8 cellular contexts compared by ENCODE assay signal in genomic region chr7:150404785-150405583, GRCh38. TPM values are rescaled to one million over a fixed set of nuclear protein-coding genes. Genes with fewer than 3 reads are reported as not detected.
DNase-seq lines count a peak whose midpoint lies in the region; FAIRE-seq and TF ChIP-seq lines count a peak whose summit lies in the region.

No MANE protein-coding gene starts in this region.

- FAIRE-seq in astrocyte (lab: Jason Lieb, UNC), result no peak

- H3K9me3 Mint-ChIP-seq in HFFc6 (no peaks in the 10 kb centered on the region), astrocyte (ENCODE audit: unreplicated experiment) (no peaks in the 10 kb centered on the region)

- peak overlapping the region; percentile 52 for H3K27ac ChIP-seq in astrocyte (ENCODE audit: low read depth, low read length)
- peak overlapping the region; percentile 96 for H3K27ac ChIP-seq in hepatocyte
- H3K27ac ChIP-seq in vagina, result peak overlapping the region; percentile 93

- H3K9me2 ChIP-seq in hepatocyte (replicated peaks; ENCODE audit: insufficient read depth), result no peaks in the 10 kb centered on the region

- intact Hi-C loops in vagina (cut with DNase I), result no loop called here

- under 1% methylated on average over 75 of the region's 86 CpGs for WGBS in hepatocyte (ENCODE audit: low lambda C conversion rate, missing lambda C conversion rate)

- TF ChIP-seq POLR2A in NB4 (IDR thresholded peaks at IDR 0.05; ENCODE audit: extremely low read depth, insufficient read length) (peak; percentile 55), vagina (IDR thresholded peaks at IDR 0.05) (peak in 1 of 2 donors; percentile 48)

- H3K27me3 Mint-ChIP-seq in HFFc6 (ENCODE audit: insufficient read depth) (peaks cover 2% of the 10 kb centered on the region), astrocyte (ENCODE audit: low read depth, unreplicated experiment) (no peaks in the 10 kb centered on the region)

- H4K20me1 ChIP-seq in astrocyte (ENCODE audit: insufficient read depth, low read length) (peaks cover 3% of the 10 kb centered on the region), hepatocyte (ENCODE audit: insufficient read depth, poor library complexity, severe bottlenecking) (no peaks in the 10 kb centered on the region)

- peaks cover 14% of the 10 kb centered on the region for H3K4me1 ChIP-seq in astrocyte (ENCODE audit: insufficient read depth, low read length)
- peaks cover 42% of the 10 kb centered on the region for H3K4me1 ChIP-seq in hepatocyte (ENCODE audit: insufficient read depth)
- peaks cover 25% of the 10 kb centered on the region for H3K4me1 ChIP-seq in vagina

- H3K9me3 ChIP-seq in astrocyte (ENCODE audit: insufficient read depth, low read depth, low read length) (no peaks in the 10 kb centered on the region), hepatocyte (ENCODE audit: low read depth) (no peaks in the 10 kb centered on the region), vagina (no peaks in the 10 kb centered on the region)

- H3K4me1 Mint-ChIP-seq in HFFc6 (ENCODE audit: low read depth), result peaks cover 42% of the 10 kb centered on the region
- H3K4me1 Mint-ChIP-seq in astrocyte (ENCODE audit: low read depth, unreplicated experiment), result peaks cover 56% of the 10 kb centered on the region

- H3K27me3 ChIP-seq in astrocyte (ENCODE audit: insufficient read depth, low read length) (no peaks in the 10 kb centered on the region), hepatocyte (no peaks in the 10 kb centered on the region), vagina (no peaks in the 10 kb centered on the region)

- H3K4me2 ChIP-seq in astrocyte (ENCODE audit: low read length) (peak overlapping the region; percentile 96), hepatocyte (peak overlapping the region; percentile 94)

- H3K27ac Mint-ChIP-seq in HFFc6 (peak overlapping the region; percentile 79), astrocyte (ENCODE audit: unreplicated experiment) (peak overlapping the region; percentile 91)

- H3K36me3 ChIP-seq in astrocyte (ENCODE audit: insufficient read depth, low read length) (no peaks in the 10 kb centered on the region), hepatocyte (replicated peaks; ENCODE audit: insufficient read depth, low read depth) (no peaks in the 10 kb centered on the region), vagina (no peaks in the 10 kb centered on the region)

- peak; percentile 83 for DNase-seq in HFFc6
- DNase-seq in NB4 (ENCODE audit: low read depth), result peak; percentile 95
- peak; percentile 48 to 90 (median 66) for DNase-seq in T-helper 2 cell
- DNase-seq in astrocyte (ENCODE audit: low read depth), result peak; percentile 85
- DNase-seq in hepatocyte (ENCODE audit: low spot score), result peak; percentile 95
- peak; percentile 29 for DNase-seq in renal cortical epithelial cell (ENCODE audit: low read depth)
- DNase-seq in vagina (ENCODE audit: extremely low spot score in 2 of 2), result no peak

- peak overlapping the region; percentile 88 for H3K9ac ChIP-seq in astrocyte (ENCODE audit: low read length)

- H2AFZ ChIP-seq in astrocyte (ENCODE audit: low read depth, low read length) (peak overlapping the region; percentile 91), hepatocyte (peak overlapping the region; percentile 96)

- H3K4me3 ChIP-seq in NB4 (ENCODE audit: low read depth, low read length) (peak overlapping the region; percentile 73), astrocyte (ENCODE audit: insufficient read depth, low read depth, low read length) (peak overlapping the region; percentile 76), hepatocyte (peak overlapping the region; percentile 55), vagina (peak overlapping the region; percentile 70 to 81)

- TF ChIP-seq CTCF in GM12873 (IDR thresholded peaks at IDR 0.05; ENCODE audit: insufficient read depth, low read depth, low read length, missing control alignments) (peak; percentile 35), HFFc6 (IDR thresholded peaks at IDR 0.05) (peak; percentile 51), NB4 (IDR thresholded peaks at IDR 0.05; ENCODE audit: low read depth, low read length) (peak; percentile 19), astrocyte (IDR thresholded peaks at IDR 0.05; ENCODE audit: insufficient read depth, low read depth, low read length) (peak; percentile 8), hepatocyte (IDR thresholded peaks at IDR 0.05; ENCODE audit: poor library complexity) (peak; percentile 39), vagina (IDR thresholded peaks at IDR 0.05) (no peak)

- H3K36me3 Mint-ChIP-seq in HFFc6 (ENCODE audit: low read depth), result peaks cover 4% of the 10 kb centered on the region; the same call in 1 of the 2 replicates
- peaks cover 14% of the 10 kb centered on the region for H3K36me3 Mint-ChIP-seq in astrocyte (ENCODE audit: low read depth, unreplicated experiment)

- H3K4me3 Mint-ChIP-seq in HFFc6 (peak overlapping the region; percentile 95), astrocyte (ENCODE audit: unreplicated experiment) (peak overlapping the region; percentile 89)

- H3K79me2 ChIP-seq in astrocyte (ENCODE audit: insufficient read depth, low read length), result no peaks in the 10 kb centered on the region
- peaks cover 2% of the 10 kb centered on the region for H3K79me2 ChIP-seq in hepatocyte

RNA-seq across cellular contexts. Expression of gene ZNF775, which starts 25.9 kb away (rescaled TPM):
- total RNA-seq in HFFc6 (2021; fragmentation: NEBNext Ultra II Directional; extraction: Animal tissue kit (Norgen Biotek cat#: 25700)), result 1 to 10 TPM; 2.7 to 3.8 (median 2.9) TPM
- total RNA-seq in astrocyte, result 6.4 and 6.5 TPM in 2 replicates
- total RNA-seq in hepatocyte, result 5.2 and 8.3 TPM in 2 replicates
- 6.2 and 10.6 TPM in 2 replicates for polyA plus RNA-seq in hepatocyte
- 4.7 and 5.0 TPM in 2 replicates for total RNA-seq in renal cortical epithelial cell
- total RNA-seq in vagina, result 4.4 TPM

RNA-seq across cellular contexts. Expression of gene REPIN1, which starts 36.4 kb away (rescaled TPM):
- total RNA-seq in HFFc6 (2021; fragmentation: NEBNext Ultra II Directional; extraction: Animal tissue kit (Norgen Biotek cat#: 25700)), result 10 to 100 TPM; 68.8 to 78.3 (median 75.5) TPM
- total RNA-seq in astrocyte (80.1 and 95.3 TPM in 2 replicates), hepatocyte (75.5 and 79.1 TPM in 2 replicates), renal cortical epithelial cell (39.6 and 77.0 TPM in 2 replicates), vagina (49.4 TPM)
- polyA plus RNA-seq in hepatocyte, result 102 and 107 TPM in 2 replicates

RNA-seq across cellular contexts. Expression of gene GIMAP8, which starts 45.4 kb away (rescaled TPM):
- not detected for total RNA-seq in HFFc6 (2021; fragmentation: NEBNext Ultra II Directional; extraction: Animal tissue kit (Norgen Biotek cat#: 25700))
- total RNA-seq in astrocyte (not detected in 2 replicates), hepatocyte (0.10 and 0.12 TPM in 2 replicates), renal cortical epithelial cell (0.15 and 0.17 TPM in 2 replicates), vagina (9.6 TPM)
- not detected in 2 replicates for polyA plus RNA-seq in hepatocyte

Comparison
In these comparisons a context has a peak if more than half of its experiments do, and no peak if none do; other contexts are left out.
1. CTCF ChIP-seq: peak in GM12873 (single experiment), HFFc6 (single experiment), NB4 (single experiment), astrocyte (single experiment) and hepatocyte (single experiment); none in vagina (0 of 3).
2. DNase-seq: peak in HFFc6 (single experiment), NB4 (single experiment), T-helper 2 cell (5 of 5), astrocyte (single experiment), hepatocyte (single experiment) and renal cortical epithelial cell (single experiment); none in vagina (0 of 2).
3. Peak in every context shown above with its lines, with median percentiles within 50 percentile points of each other: H3K4me3 ChIP-seq and H3K27ac ChIP-seq.